Comparison of ENCODE assay signal across 11 cellular contexts in the genomic region with DNA sequence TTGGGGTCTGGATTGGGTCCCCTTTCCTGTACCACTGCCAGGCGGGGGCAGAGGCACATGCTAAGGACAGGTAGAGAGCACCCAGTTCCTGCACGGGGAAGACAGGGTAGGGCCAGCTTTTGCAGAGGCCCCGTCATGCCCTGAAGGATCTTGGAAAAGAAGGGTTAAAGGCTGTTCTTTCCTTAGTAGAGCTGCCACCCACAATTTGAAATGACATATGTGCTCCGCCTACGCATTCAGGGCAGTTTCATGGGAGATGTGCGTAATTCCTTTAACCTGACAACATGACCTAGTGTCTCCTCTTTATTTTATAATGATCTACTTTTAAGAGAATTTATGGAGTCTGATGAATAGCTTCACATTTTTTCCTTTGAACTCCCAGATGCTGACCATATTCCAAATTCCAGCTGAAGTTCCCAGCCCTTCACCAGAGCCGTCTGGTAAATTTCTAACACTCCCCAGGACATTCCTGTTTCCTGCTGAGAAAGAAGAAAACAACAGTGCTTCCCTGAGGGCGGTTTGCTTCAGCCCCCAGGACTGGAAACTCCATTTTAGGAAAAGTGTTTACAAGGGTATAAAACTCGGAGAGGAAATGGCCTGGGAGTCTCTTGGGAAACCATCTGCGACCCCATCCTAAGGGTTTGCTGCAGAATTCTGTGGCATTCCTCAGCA. TPM values are rescaled to one million over a fixed set of nuclear protein-coding genes. Genes with fewer than 3 reads are reported as not detected.
DNase-seq lines count a peak whose midpoint lies in the region; ATAC-seq, FAIRE-seq and TF ChIP-seq lines count a peak whose summit lies in the region.
"Had no signal": no experiment of that assay in that cellular context is flagged by ENCODE, and none has a peak within 500 bp of the region (broad histone marks: within the 10 kb centered on the region; RNA-seq: fewer than 3 reads in every experiment).

No MANE protein-coding gene starts in this region.

- POLR2A ChIA-PET in CD8-positive, alpha-beta memory T cell (lab: Charles Lee), result no interaction called here

- no peaks in the 10 kb centered on the region for H3K36me3 Mint-ChIP-seq in activated CD8-positive, alpha-beta memory T cell treated with anti-CD3 and anti-CD28 coated beads, Interleukin-2, amount 10 ng/mL, durations not matched to agents 7 days and 5 days
- peaks cover 0 to 9% (median 0%) of the 10 kb centered on the region in 3 donors for H3K36me3 Mint-ChIP-seq in CD8-positive, alpha-beta memory T cell

- H3K36me3 ChIP-seq in lower lobe of right lung (no peaks in the 10 kb centered on the region), upper lobe of left lung (no peaks in the 10 kb centered on the region)
- no peaks in the 10 kb centered on the region for H3K36me3 ChIP-seq in CD8-positive, alpha-beta memory T cell (ENCODE audit: insufficient read depth, low read length)

- no peak overlapping the region for H3K27ac Mint-ChIP-seq in activated CD8-positive, alpha-beta memory T cell treated with anti-CD3 and anti-CD28 coated beads, Interleukin-2, amount 10 ng/mL, durations not matched to agents 7 days and 5 days
- H3K27ac Mint-ChIP-seq in CD8-positive, alpha-beta memory T cell, result no peak overlapping the region
- H3K27ac Mint-ChIP-seq: activated CD8-positive, alpha-beta T cell treated with anti-CD3 and anti-CD28 coated beads, Interleukin-2, amount 10 ng/mL, durations not matched to agents 7 days and 5 days had no signal

- peak; percentile 99 for FAIRE-seq in endometrium (lab: Jason Lieb, UNC)
- FAIRE-seq: GM19239 had no signal

- no peaks in the 10 kb centered on the region for H3K4me1 Mint-ChIP-seq in activated CD8-positive, alpha-beta memory T cell treated with anti-CD3 and anti-CD28 coated beads, Interleukin-2, amount 10 ng/mL, durations not matched to agents 7 days and 5 days
- H3K4me1 Mint-ChIP-seq in CD8-positive, alpha-beta memory T cell, result no peaks in the 10 kb centered on the region

- TF ChIP-seq CTCF in lower lobe of right lung (IDR thresholded peaks at IDR 0.05) (no peak), upper lobe of left lung (IDR thresholded peaks at IDR 0.05) (no peak)

- peak; percentile 69 for DNase-seq in M059J (ENCODE audit: low read depth)
- DNase-seq in lower lobe of right lung, result no peak
- no peak for DNase-seq in upper lobe of left lung
- no peak for DNase-seq in activated CD8-positive, alpha-beta memory T cell treated with anti-CD3 and anti-CD28 coated beads, Interleukin-2, amount 10 ng/mL, durations not matched to agents 7 days and 5 days
- no peak for DNase-seq in CD8-positive, alpha-beta memory T cell
- no peak for DNase-seq in NCI-H2081 treated with DMSO at 0.1 percent for 48 hours (lab: John Stamatoyannopoulos, UW)
- no peak for DNase-seq in NCI-H1105 treated with DMSO at 0.1 percent for 48 hours (lab: John Stamatoyannopoulos, UW)
- DNase-seq: activated CD8-positive, alpha-beta T cell treated with anti-CD3 and anti-CD28 coated beads, Interleukin-2, amount 10 ng/mL, durations not matched to agents 7 days and 5 days; stimulated activated naive CD4-positive, alpha-beta T cell had no signal

- peak in 1 of 4 donors; percentile 2 for TF ChIP-seq EP300 in upper lobe of left lung (IDR thresholded peaks at IDR 0.05)

- H3K27ac ChIP-seq in lower lobe of right lung (peak overlapping the region; percentile 75), upper lobe of left lung (peak overlapping the region; percentile 32 to 74 (median 59))
- no peak overlapping the region for H3K27ac ChIP-seq in CD8-positive, alpha-beta memory T cell (ENCODE audit: low read depth, low read length)

- H3K9me3 Mint-ChIP-seq in activated CD8-positive, alpha-beta memory T cell treated with anti-CD3 and anti-CD28 coated beads, Interleukin-2, amount 10 ng/mL, durations not matched to agents 7 days and 5 days (ENCODE audit: low read depth), result no peaks in the 10 kb centered on the region
- H3K9me3 Mint-ChIP-seq in CD8-positive, alpha-beta memory T cell, result peaks cover 0 to 6% (median 1%) of the 10 kb centered on the region in 5 donors

- no peaks in the 10 kb centered on the region for H3K27me3 ChIP-seq in lower lobe of right lung (ENCODE audit: low read depth)
- no peaks in the 10 kb centered on the region for H3K27me3 ChIP-seq in upper lobe of left lung
- H3K27me3 ChIP-seq in CD8-positive, alpha-beta memory T cell (ENCODE audit: insufficient read depth, low read length, poor library complexity, severe bottlenecking), result no peaks in the 10 kb centered on the region

- H3K9me3 ChIP-seq in lower lobe of right lung (no peaks in the 10 kb centered on the region), upper lobe of left lung (no peaks in the 10 kb centered on the region)
- no peaks in the 10 kb centered on the region for H3K9me3 ChIP-seq in CD8-positive, alpha-beta memory T cell (ENCODE audit: low read length)

- CTCF ChIA-PET in activated CD8-positive, alpha-beta memory T cell treated with anti-CD3 and anti-CD28 coated beads, Interleukin-2, amount 10 ng/mL, durations not matched to agents 7 days and 5 days (lab: Charles Lee), result interaction anchor here (1.2 to 1.5 kb wide), 2 partner anchors 8 to 114 kb away, joined by 3 to 6 read pairs; no protein-coding TSS in a partner anchor
- CTCF ChIA-PET in CD8-positive, alpha-beta memory T cell (lab: Charles Lee), result interaction anchor here (1.6 kb wide), 1 partner anchor 8 kb away, joined by 4 read pairs; no protein-coding TSS in a partner anchor

- intact Hi-C loops in lower lobe of right lung (cut with DNase I), result no loop called here

- H3K4me3 ChIP-seq in lower lobe of right lung, result no peak overlapping the region
- no peak overlapping the region for H3K4me3 ChIP-seq in upper lobe of left lung
- H3K4me3 ChIP-seq in CD8-positive, alpha-beta memory T cell (ENCODE audit: low read length), result no peak overlapping the region

- no peak overlapping the region for H3K4me3 Mint-ChIP-seq in activated CD8-positive, alpha-beta memory T cell treated with anti-CD3 and anti-CD28 coated beads, Interleukin-2, amount 10 ng/mL, durations not matched to agents 7 days and 5 days
- no peak overlapping the region for H3K4me3 Mint-ChIP-seq in CD8-positive, alpha-beta memory T cell
- H3K4me3 Mint-ChIP-seq: activated CD8-positive, alpha-beta T cell treated with anti-CD3 and anti-CD28 coated beads, Interleukin-2, amount 10 ng/mL, durations not matched to agents 7 days and 5 days had no signal

- H3K27me3 Mint-ChIP-seq in activated CD8-positive, alpha-beta memory T cell treated with anti-CD3 and anti-CD28 coated beads, Interleukin-2, amount 10 ng/mL, durations not matched to agents 7 days and 5 days, result peaks cover 31% of the 10 kb centered on the region
- peaks cover 19 to 46% of the 10 kb centered on the region in 2 donors for H3K27me3 Mint-ChIP-seq in CD8-positive, alpha-beta memory T cell

- H3K4me1 ChIP-seq in lower lobe of right lung (no peaks in the 10 kb centered on the region), upper lobe of left lung (peaks cover 0 to 4% (median 0%) of the 10 kb centered on the region in 4 donors)
- no peaks in the 10 kb centered on the region for H3K4me1 ChIP-seq in CD8-positive, alpha-beta memory T cell (ENCODE audit: insufficient read depth, low read length)

- peak; percentile 42 to 73 for ATAC-seq in lower lobe of right lung
- peak; percentile 66 to 92 for ATAC-seq in upper lobe of left lung (ENCODE audit: low FRiP score in 2 of 2)
- ATAC-seq in activated CD8-positive, alpha-beta memory T cell treated with anti-CD3 and anti-CD28 coated beads, Interleukin-2, amount 10 ng/mL, durations not matched to agents 7 days and 5 days, result no peak
- ATAC-seq: activated CD8-positive, alpha-beta T cell treated with anti-CD3 and anti-CD28 coated beads, Interleukin-2, amount 10 ng/mL, durations not matched to agents 7 days and 5 days had no signal

- WGBS in upper lobe of left lung, 2 donors, result 63 to 64% methylated on average over 10 of the region's 10 CpGs

- TF ChIP-seq POLR2A in upper lobe of left lung (IDR thresholded peaks at IDR 0.05), result no peak

RNA-seq across cellular contexts. Expression of a gene that starts 58.9 kb away (rescaled TPM):
- total RNA-seq in M059J (2014; rRNA removed; shearing (Covaris generic)), result 6.8 and 13.8 TPM in 2 replicates
- total RNA-seq in lower lobe of right lung (33.1 TPM), upper lobe of left lung (10 to 100 TPM; 12.8 to 49.2 (median 34.8) TPM)
- total RNA-seq in activated CD8-positive, alpha-beta memory T cell treated with anti-CD3 and anti-CD28 coated beads, Interleukin-2, amount 10 ng/mL, durations not matched to agents 7 days and 5 days, result 10 to 100 TPM; 11.9 to 28.2 TPM
- total RNA-seq in CD8-positive, alpha-beta memory T cell, result 1 to 10 TPM; 4.9 to 5.0 TPM
- polyA plus RNA-seq in CD8-positive, alpha-beta memory T cell, result 61.1 TPM
